In the genomic region with DNA sequence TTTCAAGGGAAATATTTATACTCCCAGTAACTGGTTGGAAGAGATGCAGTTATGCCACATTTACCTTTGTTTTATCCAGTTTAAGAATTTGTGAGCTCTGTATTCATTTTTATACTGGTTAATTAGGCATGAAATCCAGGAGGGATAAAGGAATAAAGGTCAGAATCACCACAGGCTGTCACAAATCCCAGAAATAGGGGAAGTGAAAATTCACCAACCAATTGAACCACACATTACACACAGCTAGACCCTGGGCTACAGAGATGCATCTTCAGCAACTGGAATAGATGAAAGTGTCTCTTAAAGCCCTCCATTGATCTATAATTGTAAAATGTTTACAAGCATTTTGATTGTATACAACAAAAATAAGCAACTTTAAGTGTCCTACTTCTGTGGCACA, we compare ENCODE assay signal across 15 cellular contexts.
"Had no signal": no experiment of that assay in that cellular context is flagged by ENCODE, and none has a peak within 500 bp of the region (broad histone marks: within the 10 kb centered on the region; RNA-seq: fewer than 3 reads in every experiment).

No MANE protein-coding gene starts in this region.

- H3K27ac Mint-ChIP-seq: activated CD4-positive, alpha-beta memory T cell treated with anti-CD3 and anti-CD28 coated beads, Interleukin-2, amount 10 ng/mL, durations not matched to agents 7 days and 5 days; activated naive CD4-positive, alpha-beta T cell treated with anti-CD3 and anti-CD28 coated beads, Interleukin-2, amount 10 ng/mL, durations not matched to agents 7 days and 5 days; activated T-cell treated with anti-CD3 and anti-CD28 coated beads, Interleukin-2, amount 50 U/mL, for 24 hours; nephron had no signal

- H3K27me3 ChIP-seq: suprapubic skin had no signal

- H3K27me3 Mint-ChIP-seq: activated CD4-positive, alpha-beta memory T cell treated with anti-CD3 and anti-CD28 coated beads, Interleukin-2, amount 10 ng/mL, durations not matched to agents 7 days and 5 days; activated naive CD4-positive, alpha-beta T cell treated with anti-CD3 and anti-CD28 coated beads, Interleukin-2, amount 10 ng/mL, durations not matched to agents 7 days and 5 days; activated T-cell treated with anti-CD3 and anti-CD28 coated beads, Interleukin-2, amount 50 U/mL, for 24 hours had no signal

- H3K9me3 ChIP-seq: suprapubic skin had no signal

- H3K4me3 ChIP-seq: skin epidermis, suprapubic skin had no signal

- H3K4me3 Mint-ChIP-seq: activated CD4-positive, alpha-beta memory T cell treated with anti-CD3 and anti-CD28 coated beads, Interleukin-2, amount 10 ng/mL, durations not matched to agents 7 days and 5 days; activated naive CD4-positive, alpha-beta T cell treated with anti-CD3 and anti-CD28 coated beads, Interleukin-2, amount 10 ng/mL, durations not matched to agents 7 days and 5 days; activated T-cell treated with anti-CD3 and anti-CD28 coated beads, Interleukin-2, amount 50 U/mL, for 24 hours; nephron had no signal

- H3K4me1 Mint-ChIP-seq: nephron had no signal

- H3K27ac ChIP-seq: epithelial cell of prostate, skin epidermis, suprapubic skin had no signal

- ATAC-seq: stimulated activated naive CD8-positive, alpha-beta T cell treated with anti-CD3 and anti-CD28 coated beads, Interleukin-15, Interleukin-2, amounts not matched to agents 100 U/mL and 50 U/mL, for 24 hours had no signal

- H3K36me3 ChIP-seq: suprapubic skin had no signal

- DNase-seq: activated CD4-positive, alpha-beta memory T cell treated with anti-CD3 and anti-CD28 coated beads, Interleukin-2, amount 10 ng/mL, durations not matched to agents 7 days and 5 days; activated CD4-positive, alpha-beta T cell treated with anti-CD3 and anti-CD28 coated beads for 4 hours; activated naive CD4-positive, alpha-beta T cell treated with anti-CD3 and anti-CD28 coated beads, Interleukin-2, amount 10 ng/mL, durations not matched to agents 7 days and 5 days; activated T-cell treated with anti-CD3 and anti-CD28 coated beads, Interleukin-2, amount 50 U/mL, for 24 hours; dermis blood vessel endothelial cell; foreskin melanocyte; occipital lobe; stimulated activated CD4-positive, alpha-beta T cell treated with anti-CD3 and anti-CD28 coated beads, Interleukin-4, amount 100 ng/mL, for 4 hours; stimulated activated CD8-positive, alpha-beta memory T cell treated with anti-CD3 and anti-CD28 coated beads, Interleukin-4, amount 100 ng/mL, for 48 hours; stimulated activated naive CD8-positive, alpha-beta T cell treated with anti-CD3 and anti-CD28 coated beads, Interleukin-15, Interleukin-2, amounts not matched to agents 100 U/mL and 50 U/mL, for 24 hours; trophoblast cell had no signal

- H3K9me3 Mint-ChIP-seq: activated CD4-positive, alpha-beta memory T cell treated with anti-CD3 and anti-CD28 coated beads, Interleukin-2, amount 10 ng/mL, durations not matched to agents 7 days and 5 days; activated naive CD4-positive, alpha-beta T cell treated with anti-CD3 and anti-CD28 coated beads, Interleukin-2, amount 10 ng/mL, durations not matched to agents 7 days and 5 days; activated T-cell treated with anti-CD3 and anti-CD28 coated beads, Interleukin-2, amount 50 U/mL, for 24 hours; nephron had no signal
